In the genomic region with DNA sequence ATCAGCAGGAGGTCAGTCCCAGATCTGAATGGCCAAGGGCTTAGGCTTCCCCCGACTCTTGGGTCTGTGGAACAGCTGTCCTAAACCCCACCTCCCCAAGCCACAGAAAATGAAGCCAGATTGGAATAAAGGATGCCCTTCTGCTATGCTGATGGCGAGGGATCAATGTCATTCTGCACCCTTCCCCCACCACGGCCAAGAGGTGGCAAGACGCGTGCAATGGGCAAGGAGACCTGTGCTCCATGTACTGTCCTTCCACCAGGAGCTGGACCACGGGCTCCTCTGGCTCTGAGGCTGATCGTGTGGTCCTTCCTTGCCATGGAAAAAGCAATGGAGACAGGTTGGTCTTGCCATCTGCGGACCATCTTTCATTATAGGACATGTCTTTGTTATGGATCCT, we compare ENCODE assay signal across 10 cellular contexts. TPM values are rescaled to one million over a fixed set of nuclear protein-coding genes. Genes with fewer than 3 reads are reported as not detected.
"Had no signal": no experiment of that assay in that cellular context is flagged by ENCODE, and none has a peak within 500 bp of the region (broad histone marks: within the 10 kb centered on the region; RNA-seq: fewer than 3 reads in every experiment).

No MANE protein-coding gene starts in this region.

- H3K36me3 Mint-ChIP-seq: IgD-negative memory B cell had no signal

- H3K27ac Mint-ChIP-seq: GM23338, HFFc6, IgD-negative memory B cell had no signal

- H3K9me3 ChIP-seq: HAP-1 had no signal

- H2AFZ ChIP-seq: GM23338 had no signal

- ATAC-seq: HCT116, HepG2 had no signal

- H3K27ac ChIP-seq: HL-60 had no signal

- DNase-seq: H7, HFFc6 had no signal

- H3K4me2 ChIP-seq: GM23338 had no signal

- H3K4me3 ChIP-seq: GM23338, HAP-1 had no signal

- H3K4me3 Mint-ChIP-seq: GM23338, HFFc6, IgD-negative memory B cell had no signal

- H3K9me3 Mint-ChIP-seq: HFFc6 had no signal

- H3K4me1 ChIP-seq: HAP-1 had no signal

- H3K4me1 Mint-ChIP-seq: IgD-negative memory B cell had no signal

- H3K36me3 ChIP-seq: HAP-1 had no signal

RNA-seq across cellular contexts. Expression of a gene that starts 32.6 kb away (rescaled TPM):
- total RNA-seq: GM23338, H4, H7, HepG2, HFFc6, HT1080 had no signal
- polyA plus RNA-seq: GM23338, HepG2, IgD-negative memory B cell had no signal
